ENCODE assay signal across 16 cellular contexts in genomic region chr17:50871369-50871768, GRCh38. TPM values are rescaled to one million over a fixed set of nuclear protein-coding genes. Genes with fewer than 3 reads are reported as not detected.
DNase-seq lines count a peak whose midpoint lies in the region; ATAC-seq, FAIRE-seq and TF ChIP-seq lines count a peak whose summit lies in the region.
"Had no signal": no experiment of that assay in that cellular context is flagged by ENCODE, and none has a peak within 500 bp of the region (broad histone marks: within the 10 kb centered on the region; RNA-seq: fewer than 3 reads in every experiment).

No MANE protein-coding gene starts in this region.

- SMC1A ChIA-PET in GM12878 (lab: Charles Lee; ENCODE audit: uncharacterized antibody, unreplicated experiment), result interaction anchor here (1.4 kb wide), 1 partner anchor 19 kb away, joined by 8 read pairs; no protein-coding TSS in a partner anchor

- TF ChIP-seq POLR2A in GM12878 (IDR thresholded peaks at IDR 0.05; ENCODE audit: low read depth, low read length), result no peak

- peak overlapping the region; percentile 61 to 70 (median 62) for H3K4me3 Mint-ChIP-seq in T-cell
- H3K4me3 Mint-ChIP-seq: endodermal cell had no signal

- no peak for TF ChIP-seq EP300 in GM12878 (IDR thresholded peaks at IDR 0.05; ENCODE audit: borderline replicate concordance in 1 of 2, control insufficient read depth in 1 of 2, low read depth in 2 of 2, low read length in 2 of 2)

- no peaks in the 10 kb centered on the region for H3K9me3 Mint-ChIP-seq in T-cell
- H3K9me3 Mint-ChIP-seq: endodermal cell had no signal

- WGBS in GM12878 (ENCODE audit: insufficient coverage, insufficient replicate concordance, low lambda C conversion rate, missing lambda C conversion rate), result 12% methylated on average over 4 of the region's 4 CpGs

- no peak for TF ChIP-seq RAD21 in GM12878 (IDR thresholded peaks at IDR 0.05; ENCODE audit: insufficient read depth, low read depth, low read length)

- H3K36me3 Mint-ChIP-seq in T-cell, result no peaks in the 10 kb centered on the region

- ATAC-seq in T-cell (replicated peaks in 1 of 4) (peak; percentile 10 to 23 (median 15)), GM12878 (no peak), foreskin keratinocyte (no peak)
- ATAC-seq: lower lobe of right lung had no signal

- intact Hi-C loops in GM12878 (cut with micrococcal nuclease; ENCODE audit: unreplicated experiment), result no loop called here

- H2AFZ ChIP-seq in GM12878 (ENCODE audit: control insufficient read depth, low read depth, low read length), result no peak overlapping the region; the same call in 1 of the 2 replicates

- no peaks in the 10 kb centered on the region for H3K27me3 Mint-ChIP-seq in T-cell

- BruUV-seq in GM12878 (replicated peaks; lab: Mats Ljungman, UMichigan), result no TSS peak

- in situ Hi-C loops in GM12878 (cut with MboI), result no loop called here

- peak overlapping the region; percentile 11 to 62 for H3K27ac Mint-ChIP-seq in T-cell
- H3K27ac Mint-ChIP-seq: endodermal cell had no signal

- H4K20me1 ChIP-seq in GM12878 (ENCODE audit: control insufficient read depth, insufficient read depth), result no peaks in the 10 kb centered on the region

- H3K36me3 ChIP-seq in GM12878 (ENCODE audit: control insufficient read depth in 2 of 2, insufficient read depth in 2 of 2, low read length in 1 of 2) (no peaks in the 10 kb centered on the region), H7 (replicated peaks; ENCODE audit: control insufficient read depth, insufficient read depth, low read length) (no peaks in the 10 kb centered on the region)
- H3K36me3 ChIP-seq: adrenal gland, lower lobe of right lung, ovary, upper lobe of left lung had no signal

- CTCF ChIA-PET in T-cell (lab: Charles Lee), result no interaction called here
- CTCF ChIA-PET in GM12878 (lab: Yijun Ruan, JAX), result interaction anchor here (1.2 to 2.8 kb wide), 5 partner anchors 11 to 85 kb away, joined by 3 to 11 read pairs (median 4); no protein-coding TSS in a partner anchor

- FAIRE-seq in GM12878 (lab: Jason Lieb, UNC), result no peak
- FAIRE-seq: G401.6 had no signal

- H3K4me1 Mint-ChIP-seq in T-cell, result peaks cover 47 to 62% (median 53%) of the 10 kb centered on the region in 3 donors

- POLR2A ChIA-PET in T-cell (lab: Charles Lee), result no interaction called here
- POLR2A ChIA-PET in GM12878 (lab: Charles Lee), result no interaction called here

- RAD21 ChIA-PET in GM12878 (lab: Charles Lee; ENCODE audit: unreplicated experiment), result no interaction called here

- H3K27me3 ChIP-seq in GM12878 (replicated peaks in 1 of 2; ENCODE audit: control insufficient read depth in 2 of 2, insufficient read depth in 2 of 2, low read length in 1 of 2) (no peaks in the 10 kb centered on the region), foreskin keratinocyte (no peaks in the 10 kb centered on the region), H7 (ENCODE audit: control insufficient read depth, insufficient read depth, low read length) (no peaks in the 10 kb centered on the region)
- H3K27me3 ChIP-seq: adrenal gland, ovary, upper lobe of left lung had no signal

- H3K4me2 ChIP-seq in GM12878 (ENCODE audit: control insufficient read depth, insufficient read depth), result 0 out of 2 replicates have a peak overlapping the region, but pooled peaks have one; percentile 13

- no peak for TF ChIP-seq CTCF in GM12878 (IDR thresholded peaks at IDR 0.05 in 2 of 3, conservative IDR thresholded peaks at IDR 0.05 in 1 of 3; ENCODE audit: control insufficient read depth in 2 of 3, extremely low read depth in 1 of 3, insufficient read depth in 1 of 3, low read depth in 3 of 3, low read length in 3 of 3)
- no peak for TF ChIP-seq CTCF in foreskin keratinocyte (conservative IDR thresholded peaks at IDR 0.05)

- no peak overlapping the region for H3K9ac ChIP-seq in GM12878 (ENCODE audit: control insufficient read depth, insufficient read depth, low read length)

- H3K4me1 ChIP-seq in GM12878 (ENCODE audit: control insufficient read depth, insufficient read depth, low read length), result peaks cover 13% of the 10 kb centered on the region
- H3K4me1 ChIP-seq in foreskin keratinocyte, result peaks cover 4% of the 10 kb centered on the region

- H3K4me3 ChIP-seq in GM12878 (no peak overlapping the region), H7 (ENCODE audit: insufficient read depth, low read depth, low read length) (no peak overlapping the region)
- H3K4me3 ChIP-seq: adrenal gland, lower lobe of right lung, ovary, upper lobe of left lung had no signal

- no peaks in the 10 kb centered on the region for H3K9me3 ChIP-seq in GM12878 (replicated peaks; ENCODE audit: control insufficient read depth, insufficient read depth, low read length)
- H3K9me3 ChIP-seq: adrenal gland, lower lobe of right lung, ovary, upper lobe of left lung had no signal

- peaks cover 9% of the 10 kb centered on the region for H3K79me2 ChIP-seq in GM12878 (ENCODE audit: control insufficient read depth, insufficient read depth, low read length)

- H3K27ac ChIP-seq in GM12878 (ENCODE audit: control insufficient read depth, insufficient read depth) (no peak overlapping the region), foreskin keratinocyte (no peak overlapping the region)
- H3K27ac ChIP-seq: lower lobe of right lung, ovary, upper lobe of left lung had no signal

- peak; percentile 25 for DNase-seq in activated naive CD4-positive, alpha-beta T cell treated with Interleukin-2 at 50 U/mL for 16 hours
- no peak for DNase-seq in activated naive CD4-positive, alpha-beta T cell (lab: John Stamatoyannopoulos, UW)
- peak in 26 of 34 experiments; percentile 9 to 61 (median 39) for DNase-seq in T-cell
- no peak for DNase-seq in GM12878 (ENCODE audit: low read depth, low spot score)
- DNase-seq in stimulated activated naive CD4-positive, alpha-beta T cell treated with Interleukin-2 at 50 U/mL for 16 hours (lab: John Stamatoyannopoulos, UW), result peak; percentile 1
- DNase-seq in foreskin keratinocyte, result no peak
- no peak for DNase-seq in occipital lobe (lab: John Stamatoyannopoulos, UW)
- no peak for DNase-seq in H7
- DNase-seq: glutamatergic neuron, lower lobe of right lung, NCI-H2029 treated with DMSO at 0.1 percent for 48 hours, ovary, upper lobe of left lung had no signal

RNA-seq across cellular contexts. Expression of gene TOB1, which starts 5.2 kb away (rescaled TPM):
- 100 to 1,000 TPM in 2 of 5 donors, 10 to 100 TPM in 3; 75.4 to 310 (median 92.6) TPM for total RNA-seq in T-cell
- 6.5 and 6.7 TPM in 2 replicates for total RNA-seq in GM12878 (2013; cell fraction: nucleolus; rRNA removed)
- total RNA-seq in GM12878 (2014; rRNA removed), result 4.4 and 5.0 TPM in 2 replicates
- total RNA-seq in GM12878 (2014; rRNA removed; fragmentation: Illumina TruSeq; extraction: Trizol), result 7.7 and 8.2 TPM in 2 replicates
- 16.9 and 19.6 TPM in 2 replicates for total RNA-seq in GM12878 (2021)
- 6.9 TPM for polyA plus RNA-seq in GM12878 (2011; ENCODE audit: low read depth)
- polyA plus RNA-seq in GM12878 (2011; rRNA removed), result 9.4 and 10.7 TPM in 2 replicates
- 7.4 and 7.6 TPM in 2 replicates for polyA plus RNA-seq in GM12878 (2011; cell fraction: cytosol; rRNA removed)
- polyA plus RNA-seq in GM12878 (2011; cell fraction: nucleus; rRNA removed), result 9.3 and 10.2 TPM in 2 replicates
- 10.3 and 11.4 TPM in 2 replicates for polyA plus RNA-seq in GM12878 (2012)
- polyA plus RNA-seq in GM12878 (2014; fragmentation: Illumina TruSeq; extraction: Trizol), result 9.6 TPM in 2 replicates
- 10 to 100 TPM; 19.5 to 28.3 TPM for polyA plus RNA-seq in GM12878 (2014; fragmentation: Nextera tagmentation; extraction: Ambion mirVana)
- 8.9 and 10.4 TPM in 2 replicates for polyA plus RNA-seq in GM12878 (2014; rRNA removed)
- polyA plus RNA-seq in GM12878 (2016; fragmentation: Nextera tagmentation; extraction: Ambion mirVana), result 10 to 100 TPM; 30.6 to 32.4 TPM
- polyA minus RNA-seq in GM12878 (2011; rRNA and poly(A)+ RNA removed), result 11.0 and 13.5 TPM in 2 replicates
- polyA minus RNA-seq in GM12878 (2011; cell fraction: cytosol; rRNA and poly(A)+ RNA removed), result 8.3 and 9.1 TPM in 2 replicates
- 16.7 and 31.4 TPM in 2 replicates for polyA minus RNA-seq in GM12878 (2011; cell fraction: nucleus; rRNA and poly(A)+ RNA removed)
- 45.2 and 49.1 TPM in 2 replicates for total RNA-seq in foreskin keratinocyte
- polyA plus RNA-seq in foreskin keratinocyte, result 31.7 and 35.3 TPM in 2 replicates
- 15.0 TPM for total RNA-seq in occipital lobe
- total RNA-seq in H7 (2014; rRNA removed; shearing (Covaris generic)), result 5.2 and 8.6 TPM in 2 replicates

RNA-seq across cellular contexts. Expression of gene WFIKKN2, which starts 36.0 kb away (rescaled TPM):
- total RNA-seq in T-cell (not detected), GM12878 (2014; rRNA removed) (0.06 TPM in 1 of 2 replicates, not detected in the other), GM12878 (2014; rRNA removed; fragmentation: Illumina TruSeq; extraction: Trizol) (not detected in 2 replicates), GM12878 (2021) (0.05 TPM in 1 of 2 replicates, not detected in the other), foreskin keratinocyte (not detected in 2 replicates), occipital lobe (3.7 TPM)
- not detected in 2 replicates for total RNA-seq in GM12878 (2013; cell fraction: nucleolus; rRNA removed)
- not detected for polyA plus RNA-seq in GM12878 (2011; ENCODE audit: low read depth)
- polyA plus RNA-seq in GM12878 (2011; rRNA removed) (not detected in 2 replicates), GM12878 (2014; fragmentation: Illumina TruSeq; extraction: Trizol) (not detected in 2 replicates), GM12878 (2014; fragmentation: Nextera tagmentation; extraction: Ambion mirVana) (not detected), GM12878 (2014; rRNA removed) (not detected in 2 replicates), GM12878 (2016; fragmentation: Nextera tagmentation; extraction: Ambion mirVana) (not detected), foreskin keratinocyte (not detected in 2 replicates)
- polyA plus RNA-seq in GM12878 (2011; cell fraction: cytosol; rRNA removed), result not detected in 2 replicates
- not detected in 2 replicates for polyA plus RNA-seq in GM12878 (2011; cell fraction: nucleus; rRNA removed)
- not detected in 2 replicates for polyA plus RNA-seq in GM12878 (2012)
- not detected in 2 replicates for polyA minus RNA-seq in GM12878 (2011; rRNA and poly(A)+ RNA removed)
- polyA minus RNA-seq in GM12878 (2011; cell fraction: cytosol; rRNA and poly(A)+ RNA removed), result not detected in 2 replicates
- polyA minus RNA-seq in GM12878 (2011; cell fraction: nucleus; rRNA and poly(A)+ RNA removed), result not detected in 2 replicates
- total RNA-seq in H7 (2014; rRNA removed; shearing (Covaris generic)), result not detected in 2 replicates

Comparison
In these comparisons a context has a peak if more than half of its experiments do, and no peak if none do; other contexts are left out.
1. DNase-seq: peak in activated naive CD4-positive, alpha-beta T cell treated with Interleukin-2 at 50 U/mL for 16 hours (single experiment), T-cell (26 of 34) and stimulated activated naive CD4-positive, alpha-beta T cell treated with Interleukin-2 at 50 U/mL for 16 hours (single experiment); none in activated naive CD4-positive, alpha-beta T cell (0 of 4), GM12878 (single experiment), foreskin keratinocyte (0 of 2), occipital lobe (single experiment) and H7 (single experiment).
2. ATAC-seq: peak in T-cell (4 of 4); none in GM12878 (single experiment) and foreskin keratinocyte (single experiment).